Comparison of ENCODE assay signal across 35 cellular contexts in genomic region chr4:147421456-147421855, GRCh38. TPM values are rescaled to one million over a fixed set of nuclear protein-coding genes. Genes with fewer than 3 reads are reported as not detected.
"Had no signal": no experiment of that assay in that cellular context is flagged by ENCODE, and none has a peak within 500 bp of the region (broad histone marks: within the 10 kb centered on the region; RNA-seq: fewer than 3 reads in every experiment).

No MANE protein-coding gene starts in this region.

- H3K9me3 ChIP-seq: MG63 had no signal

- H3K4me3 ChIP-seq: MG63 had no signal

- H3K27me3 ChIP-seq: MG63 had no signal

- H3K36me3 ChIP-seq: MG63 had no signal

- DNase-seq: Karpas-422, Kasumi-1, MG63, MM.1S, MV-4-11, NCI-H1048, NCI-H1092, NCI-H1092 treated with DMSO at 0.1 percent for 48 hours, NCI-H1105, NCI-H1105 treated with DMSO at 0.1 percent for 48 hours, NCI-H1417, NCI-H1417 treated with DMSO at 0.1 percent for 48 hours, NCI-H1436, NCI-H1436 treated with DMSO at 0.1 percent for 48 hours, NCI-H146, NCI-H1694, NCI-H1694 treated with DMSO at 0.1 percent for 48 hours, NCI-H187, NCI-H187 treated with DMSO at 0.1 percent for 48 hours, NCI-H1930, NCI-H2029, NCI-H2029 treated with DMSO at 0.1 percent for 48 hours, NCI-H2081, NCI-H2081 treated with DMSO at 0.1 percent for 48 hours, NCI-H2107, NCI-H2171, NCI-H2171 treated with DMSO at 0.1 percent for 48 hours, NCI-H2227 treated with DMSO at 0.1 percent for 48 hours, NCI-H226, NCI-H345, NCI-H446, NCI-H446 treated with DMSO at 0.1 percent for 48 hours, NCI-H510A, NCI-H510A treated with DMSO at 0.1 percent for 48 hours had no signal

RNA-seq across cellular contexts. Expression of gene EDNRA, which starts 59.4 kb away (rescaled TPM):
- total RNA-seq: MCF 10A had no signal
